Comparison of ENCODE assay signal across 1 cellular context in genomic region chr11:59667812-59668187, GRCh38.
TF ChIP-seq lines count a peak whose summit lies in the region.

No MANE protein-coding gene starts in this region.

TF ChIP-seq in K562, 482 proteins besides CTCF, POLR2A, EP300 and RAD21 (continued from another document):
- no peak for TF ChIP-seq AFF1 (IDR thresholded peaks at IDR 0.05; ENCODE audit: low read depth in 1 of 2, partially characterized antibody in 2 of 2)
- TF ChIP-seq PBX2 (CRISPR knock-in tag; IDR thresholded peaks at IDR 0.05; ENCODE audit: low read depth), result no peak
- TF ChIP-seq PBX2 (tag; conservative IDR thresholded peaks at IDR 0.05; ENCODE audit: low read depth), result no peak
